In the genomic region with DNA sequence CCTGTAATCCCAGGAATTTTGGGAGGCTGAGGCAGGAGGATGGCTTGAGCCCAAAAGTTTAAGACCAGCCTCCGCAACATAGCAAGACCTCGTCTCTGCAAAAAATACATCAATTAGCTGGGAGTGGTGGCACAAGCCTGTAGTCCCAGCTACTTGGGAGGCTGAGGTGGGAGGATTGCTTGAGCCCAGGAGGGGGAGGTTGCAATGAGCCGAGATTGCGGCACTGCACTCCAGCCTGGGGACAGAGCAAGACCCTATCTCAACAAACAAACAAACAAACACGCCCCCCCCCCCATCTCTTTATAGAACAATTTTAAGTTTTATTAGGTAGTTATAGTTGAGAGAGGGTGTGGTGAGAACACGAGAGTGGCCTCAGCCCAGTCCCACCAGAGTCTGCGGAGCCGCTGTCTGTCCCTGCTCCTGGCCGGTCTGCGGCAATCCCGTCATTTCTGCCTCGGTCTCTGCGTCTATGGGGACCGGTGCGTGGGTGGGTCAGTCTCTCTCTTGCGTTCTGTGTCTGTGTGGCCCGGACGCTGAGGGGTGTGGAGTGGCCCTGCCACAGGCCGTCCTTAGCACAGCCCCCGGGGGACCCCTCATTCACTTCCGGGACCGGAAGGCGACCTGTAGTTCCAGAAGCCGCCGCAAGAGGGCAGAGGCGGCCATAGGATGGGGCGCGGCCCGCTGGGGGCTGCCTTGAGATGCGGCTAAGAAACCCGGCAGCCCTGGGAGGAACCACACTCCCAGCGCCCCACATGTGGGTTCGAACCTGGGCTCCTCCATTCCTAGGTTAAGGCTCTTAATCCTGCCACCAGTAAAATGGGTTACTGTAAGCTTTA, we compare ENCODE assay signal across 10 cellular contexts. TPM values are rescaled to one million over a fixed set of nuclear protein-coding genes. Genes with fewer than 3 reads are reported as not detected.
DNase-seq lines count a peak whose midpoint lies in the region; ATAC-seq, FAIRE-seq and TF ChIP-seq lines count a peak whose summit lies in the region.
"Not testable (repeated sequence)": the region's sequence is repeated elsewhere in the genome, so short reads cannot be mapped to it uniquely, and the experiment has no call there.
"Had no signal": no experiment of that assay in that cellular context is flagged by ENCODE, and none has a peak within 500 bp of the region (broad histone marks: within the 10 kb centered on the region; RNA-seq: fewer than 3 reads in every experiment).

No MANE protein-coding gene starts in this region.

- not testable (repeated sequence) for H3K4me3 Mint-ChIP-seq in activated naive CD8-positive, alpha-beta T cell treated with anti-CD3 and anti-CD28 coated beads, Interleukin-2, amount 10 ng/mL, durations not matched to agents 7 days and 5 days

- no CpG with 5 or more reads among the region's 33 CpGs for WGBS in HepG2 (ENCODE audit: low lambda C conversion rate)

- not testable (repeated sequence) for H3K4me3 ChIP-seq in HepG2 (replicated peaks in 1 of 3; ENCODE audit: insufficient read depth in 1 of 3, low read depth in 2 of 3, low read length in 3 of 3); thoracic aorta

- not testable (repeated sequence) for H3K36me3 ChIP-seq in HepG2 (replicated peaks in 1 of 2; ENCODE audit: control insufficient read depth in 1 of 2, insufficient read depth in 2 of 2, low read length in 2 of 2); thoracic aorta

- H3K4me1 Mint-ChIP-seq in activated naive CD8-positive, alpha-beta T cell treated with anti-CD3 and anti-CD28 coated beads, Interleukin-2, amount 10 ng/mL, durations not matched to agents 7 days and 5 days = not testable (repeated sequence)

- H4K20me1 ChIP-seq in HepG2 (ENCODE audit: insufficient read depth, low read length) = not testable (repeated sequence)

- H3K36me3 Mint-ChIP-seq in activated naive CD8-positive, alpha-beta T cell treated with anti-CD3 and anti-CD28 coated beads, Interleukin-2, amount 10 ng/mL, durations not matched to agents 7 days and 5 days = not testable (repeated sequence)

- peak; percentile 80 for ATAC-seq in GM18858 (IDR thresholded peaks at IDR 0.05; ENCODE audit: unreplicated experiment)
- peak; percentile 95 for ATAC-seq in GM19463 (IDR thresholded peaks at IDR 0.05; ENCODE audit: unreplicated experiment)
- ATAC-seq in HG02571 (IDR thresholded peaks at IDR 0.05; ENCODE audit: unreplicated experiment) = peak; percentile 84
- peak; percentile 86 for ATAC-seq in HG03045 (IDR thresholded peaks at IDR 0.05; ENCODE audit: unreplicated experiment)
- peak; percentile 67 for ATAC-seq in HG03521 (IDR thresholded peaks at IDR 0.05; ENCODE audit: unreplicated experiment)
- peak; percentile 95 for ATAC-seq in activated naive CD8-positive, alpha-beta T cell treated with anti-CD3 and anti-CD28 coated beads, Interleukin-2, amount 10 ng/mL, durations not matched to agents 7 days and 5 days (ENCODE audit: low read depth)
- peak; percentile 94 for ATAC-seq in HepG2
- peak; percentile 77 for ATAC-seq in thoracic aorta (ENCODE audit: insufficient number of reproducible peaks, low FRiP score, low read depth)

- not testable (repeated sequence) for H3K79me2 ChIP-seq in HepG2 (ENCODE audit: insufficient read depth, low read length)

- H3K27ac Mint-ChIP-seq in activated naive CD8-positive, alpha-beta T cell treated with anti-CD3 and anti-CD28 coated beads, Interleukin-2, amount 10 ng/mL, durations not matched to agents 7 days and 5 days = not testable (repeated sequence)

- H3K9ac ChIP-seq in HepG2 (ENCODE audit: insufficient read depth, low read depth, low read length) = not testable (repeated sequence)

- not testable (repeated sequence) for BruUV-seq in HepG2 (replicated peaks; lab: Mats Ljungman, UMichigan)

- POLR2A ChIA-PET in activated naive CD8-positive, alpha-beta T cell treated with anti-CD3 and anti-CD28 coated beads, Interleukin-2, amount 10 ng/mL, durations not matched to agents 7 days and 5 days (lab: Charles Lee); HepG2 (lab: Yijun Ruan, JAX): not testable (repeated sequence)

- not testable (repeated sequence) for TF ChIP-seq CTCF in HepG2 (CRISPR knock-in tag; IDR thresholded peaks at IDR 0.05); thoracic aorta (IDR thresholded peaks at IDR 0.05)

- not testable (repeated sequence) for H2AFZ ChIP-seq in HepG2 (ENCODE audit: low read length)

- not testable (repeated sequence) for TF ChIP-seq RAD21 in HepG2 (CRISPR knock-in tag; IDR thresholded peaks at IDR 0.05)

- CTCF ChIA-PET in HepG2 (lab: Yijun Ruan, JAX; ENCODE audit: low intra/inter-chr PET ratio, low total read pairs) = not testable (repeated sequence)

- TF ChIP-seq EP300 in HepG2 (IDR thresholded peaks at IDR 0.05; ENCODE audit: low read depth in 2 of 2, low read length in 2 of 2); HepG2 (CRISPR knock-in tag; IDR thresholded peaks at IDR 0.05; ENCODE audit: borderline replicate concordance): not testable (repeated sequence)

- not testable (repeated sequence) for H3K4me1 ChIP-seq in HepG2 (ENCODE audit: insufficient read depth, low read length); thoracic aorta (ENCODE audit: control insufficient read depth in 1 of 2, low read depth in 2 of 2)

- intact Hi-C loops in HepG2 (cut with micrococcal nuclease; ENCODE audit: unreplicated experiment) = not testable (repeated sequence)

- H3K27me3 Mint-ChIP-seq in activated naive CD8-positive, alpha-beta T cell treated with anti-CD3 and anti-CD28 coated beads, Interleukin-2, amount 10 ng/mL, durations not matched to agents 7 days and 5 days = not testable (repeated sequence)

- TF ChIP-seq POLR2A in HepG2 (IDR thresholded peaks at IDR 0.05; ENCODE audit: insufficient read depth in 1 of 2, low read depth in 2 of 2, low read length in 2 of 2) = not testable (repeated sequence)

- H3K9me3 Mint-ChIP-seq in activated naive CD8-positive, alpha-beta T cell treated with anti-CD3 and anti-CD28 coated beads, Interleukin-2, amount 10 ng/mL, durations not matched to agents 7 days and 5 days = not testable (repeated sequence)

- not testable (repeated sequence) for H3K27ac ChIP-seq in HepG2 (ENCODE audit: extremely low read length, insufficient read depth, low read length); thoracic aorta

- not testable (repeated sequence) for H3K9me3 ChIP-seq in HepG2 (ENCODE audit: low read length); thoracic aorta

- H3K4me2 ChIP-seq in HepG2 (ENCODE audit: low read depth, low read length) = not testable (repeated sequence)

- not testable (repeated sequence) for DNase-seq in activated naive CD8-positive, alpha-beta T cell treated with anti-CD3 and anti-CD28 coated beads, Interleukin-2, amount 10 ng/mL, durations not matched to agents 7 days and 5 days; HepG2 (ENCODE audit: low spot score); thoracic aorta (ENCODE audit: low spot score)

- FAIRE-seq in HepG2 (lab: Jason Lieb, UNC) = not testable (repeated sequence)

- H3K27me3 ChIP-seq in HepG2 (ENCODE audit: control insufficient read depth in 1 of 2, insufficient read depth in 2 of 2, low read length in 2 of 2); thoracic aorta (replicated peaks; ENCODE audit: insufficient read depth): not testable (repeated sequence)

- in situ Hi-C loops in HepG2 (cut with HindIII; ENCODE audit: extremely low pct_ligation_motif_present, low pct_unique_long_range_greater_than_20kb) = not testable (repeated sequence)

RNA-seq across cellular contexts. Expression of a gene that starts 53.9 kb away (rescaled TPM):
- total RNA-seq in activated naive CD8-positive, alpha-beta T cell treated with anti-CD3 and anti-CD28 coated beads, Interleukin-2, amount 10 ng/mL, durations not matched to agents 7 days and 5 days = 10 to 100 TPM; 17.9 to 18.4 TPM
- total RNA-seq in HepG2 (2016; rRNA removed; fragmentation: Illumina TruSeq; extraction: Trizol) = not detected in 2 replicates
- total RNA-seq in HepG2 (2016; cell fraction: cytosol; rRNA removed; fragmentation: Illumina TruSeq; extraction: Trizol; ENCODE audit: low read depth) = not detected in 2 replicates
- not detected in 2 replicates for total RNA-seq in HepG2 (2016; cell fraction: insoluble cytoplasmic fraction; rRNA removed; fragmentation: Illumina TruSeq; extraction: Trizol)
- not detected in 2 replicates for total RNA-seq in HepG2 (2016; cell fraction: membrane; rRNA removed; fragmentation: Illumina TruSeq; extraction: Trizol)
- total RNA-seq in HepG2 (2016; cell fraction: nucleus; rRNA removed; fragmentation: Illumina TruSeq; extraction: Trizol) = not detected in 2 replicates
- 0.62 and 0.65 TPM in 2 replicates for polyA plus RNA-seq in HepG2 (2011; rRNA removed)
- 0.13 and 0.36 TPM in 2 replicates for polyA plus RNA-seq in HepG2 (2011; cell fraction: cytosol; rRNA removed)
- polyA plus RNA-seq in HepG2 (2011; cell fraction: nucleus; rRNA removed) = 1.1 and 1.5 TPM in 2 replicates
- polyA plus RNA-seq in HepG2 (2012) = 0.43 TPM in 1 of 2 replicates, not detected in the other
- polyA plus RNA-seq in HepG2 (2016; cell fraction: cytosol; fragmentation: Illumina TruSeq; extraction: Trizol; ENCODE audit: low read depth) = not detected in 2 replicates
- polyA plus RNA-seq in HepG2 (2016; cell fraction: insoluble cytoplasmic fraction; fragmentation: Illumina TruSeq; extraction: Trizol; ENCODE audit: low read depth) = not detected in 2 replicates
- polyA plus RNA-seq in HepG2 (2016; cell fraction: membrane; fragmentation: Illumina TruSeq; extraction: Trizol; ENCODE audit: low read depth) = not detected in 2 replicates
- polyA plus RNA-seq in HepG2 (2016; cell fraction: nucleus; fragmentation: Illumina TruSeq; extraction: Trizol; ENCODE audit: insufficient read depth, low read depth) = not detected in 2 replicates
- 0.44 and 1.0 TPM in 2 replicates for polyA minus RNA-seq in HepG2 (2011; rRNA and poly(A)+ RNA removed; ENCODE audit: low replicate concordance)
- polyA minus RNA-seq in HepG2 (2011; cell fraction: cytosol; rRNA and poly(A)+ RNA removed) = not detected in 2 replicates
- polyA minus RNA-seq in HepG2 (2011; cell fraction: nucleus; rRNA and poly(A)+ RNA removed) = 3.5 and 4.8 TPM in 2 replicates
- total RNA-seq in thoracic aorta = 1 to 10 TPM in 1 of 2 donors, under 1 TPM in 1; 0.54 to 3.0 TPM
- total RNA-seq: M059J, smooth muscle cell had no signal
- polyA plus RNA-seq: smooth muscle cell had no signal

RNA-seq across cellular contexts. Expression of a gene that starts 55.9 kb away (rescaled TPM):
- 1 to 10 TPM; 7.1 to 7.5 TPM for total RNA-seq in activated naive CD8-positive, alpha-beta T cell treated with anti-CD3 and anti-CD28 coated beads, Interleukin-2, amount 10 ng/mL, durations not matched to agents 7 days and 5 days
- total RNA-seq in HepG2 (2016; rRNA removed; fragmentation: Illumina TruSeq; extraction: Trizol) = 7.8 and 9.3 TPM in 2 replicates
- 7.1 and 8.4 TPM in 2 replicates for total RNA-seq in HepG2 (2016; cell fraction: cytosol; rRNA removed; fragmentation: Illumina TruSeq; extraction: Trizol; ENCODE audit: low read depth)
- 6.5 and 7.5 TPM in 2 replicates for total RNA-seq in HepG2 (2016; cell fraction: insoluble cytoplasmic fraction; rRNA removed; fragmentation: Illumina TruSeq; extraction: Trizol)
- total RNA-seq in HepG2 (2016; cell fraction: membrane; rRNA removed; fragmentation: Illumina TruSeq; extraction: Trizol) = 7.8 and 13.2 TPM in 2 replicates
- total RNA-seq in HepG2 (2016; cell fraction: nucleus; rRNA removed; fragmentation: Illumina TruSeq; extraction: Trizol) = 12.8 and 15.5 TPM in 2 replicates
- polyA plus RNA-seq in HepG2 (2011; rRNA removed) = 17.8 and 19.2 TPM in 2 replicates
- polyA plus RNA-seq in HepG2 (2011; cell fraction: cytosol; rRNA removed) = 15.5 and 16.2 TPM in 2 replicates
- 41.0 and 65.6 TPM in 2 replicates for polyA plus RNA-seq in HepG2 (2011; cell fraction: nucleus; rRNA removed)
- polyA plus RNA-seq in HepG2 (2012) = 17.0 and 18.3 TPM in 2 replicates
- 2.5 and 3.6 TPM in 2 replicates for polyA plus RNA-seq in HepG2 (2016; cell fraction: cytosol; fragmentation: Illumina TruSeq; extraction: Trizol; ENCODE audit: low read depth)
- 9.1 and 11.8 TPM in 2 replicates for polyA plus RNA-seq in HepG2 (2016; cell fraction: insoluble cytoplasmic fraction; fragmentation: Illumina TruSeq; extraction: Trizol; ENCODE audit: low read depth)
- polyA plus RNA-seq in HepG2 (2016; cell fraction: membrane; fragmentation: Illumina TruSeq; extraction: Trizol; ENCODE audit: low read depth) = 4.7 and 5.3 TPM in 2 replicates
- polyA plus RNA-seq in HepG2 (2016; cell fraction: nucleus; fragmentation: Illumina TruSeq; extraction: Trizol; ENCODE audit: insufficient read depth, low read depth) = 21.2 and 21.7 TPM in 2 replicates
- polyA minus RNA-seq in HepG2 (2011; rRNA and poly(A)+ RNA removed; ENCODE audit: low replicate concordance) = 33.4 and 37.5 TPM in 2 replicates
- 13.2 and 14.8 TPM in 2 replicates for polyA minus RNA-seq in HepG2 (2011; cell fraction: cytosol; rRNA and poly(A)+ RNA removed)
- 30.2 and 31.4 TPM in 2 replicates for polyA minus RNA-seq in HepG2 (2011; cell fraction: nucleus; rRNA and poly(A)+ RNA removed)
- total RNA-seq in thoracic aorta = 10 to 100 TPM; 28.7 to 47.9 TPM

Comparison
In these comparisons a context has a peak if more than half of its experiments do, and no peak if none do; other contexts are left out.
1. RNA of a gene that starts 53.9 kb away (total RNA-seq): 17.9 to 18.4 TPM in activated naive CD8-positive, alpha-beta T cell treated with anti-CD3 and anti-CD28 coated beads, Interleukin-2, amount 10 ng/mL, durations not matched to agents 7 days and 5 days; 0.54 to 3.0 TPM in thoracic aorta and not detected in HepG2; every median in the first group is over 4 times any median in the second.
2. Peak in every context shown above with its lines, with median percentiles within 50 percentile points of each other: ATAC-seq.